In the genomic region with DNA sequence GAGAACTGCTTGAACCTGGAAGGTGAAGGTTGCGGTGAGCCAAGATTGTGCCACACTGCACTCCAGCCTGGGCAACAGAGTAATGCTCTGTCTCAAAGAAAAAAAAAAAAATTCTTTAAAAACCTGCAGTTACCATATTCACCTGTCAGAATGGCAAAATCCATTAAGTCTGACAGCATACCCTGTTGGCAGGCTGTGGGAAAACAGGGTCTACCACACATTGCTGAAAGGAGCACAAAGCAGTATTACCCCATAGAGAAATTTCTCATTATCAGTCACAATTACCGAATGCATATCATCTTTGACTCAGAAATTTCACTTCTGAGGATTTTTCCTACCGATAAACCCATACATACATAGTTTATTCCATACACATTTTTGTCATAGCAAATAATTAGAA, we compare ENCODE assay signal across 1 cellular context.
TF ChIP-seq lines count a peak whose summit lies in the region.

No MANE protein-coding gene starts in this region.

TF ChIP-seq in H1, 55 proteins besides CTCF, POLR2A, EP300 and RAD21 (continued from another document):
- TF ChIP-seq TCF12 (IDR thresholded peaks at IDR 0.05; ENCODE audit: low read depth, low read length) (no peak), JUN (IDR thresholded peaks at IDR 0.05; ENCODE audit: low read depth, low read length) (no peak), NRF1 (IDR thresholded peaks at IDR 0.05; ENCODE audit: low read depth, low read length) (no peak)
